ENCODE assay signal across 17 cellular contexts in genomic region chr5:180335614-180336233, GRCh38. TPM values are rescaled to one million over a fixed set of nuclear protein-coding genes. Genes with fewer than 3 reads are reported as not detected.
DNase-seq lines count a peak whose midpoint lies in the region; ATAC-seq, FAIRE-seq and TF ChIP-seq lines count a peak whose summit lies in the region.
"Had no signal": no experiment of that assay in that cellular context is flagged by ENCODE, and none has a peak within 500 bp of the region (broad histone marks: within the 10 kb centered on the region; RNA-seq: fewer than 3 reads in every experiment).

No MANE protein-coding gene starts in this region.

- no peak overlapping the region for H3K27ac Mint-ChIP-seq in activated CD8-positive, alpha-beta T cell treated with anti-CD3 and anti-CD28 coated beads, Interleukin-2, amount 10 ng/mL, durations not matched to agents 7 days and 5 days
- H3K27ac Mint-ChIP-seq: CD8-positive, alpha-beta T cell had no signal

- CTCF ChIA-PET in activated CD8-positive, alpha-beta T cell treated with anti-CD3 and anti-CD28 coated beads, Interleukin-2, amount 10 ng/mL, durations not matched to agents 7 days and 5 days (lab: Charles Lee): interaction anchor here (0.7 kb wide), 1 partner anchor 22 kb away, joined by 3 read pairs; no protein-coding TSS in a partner anchor

- H3K4me3 ChIP-seq in SJSA1 (no peak overlapping the region), kidney (ENCODE audit: low read length in 2 of 2) (no peak overlapping the region), neuronal stem cell (ENCODE audit: low read length in 2 of 2) (peak overlapping the region in 1 of 2 donors; percentile 44)
- H3K4me3 ChIP-seq: A549 had no signal

- H2AK5ac ChIP-seq in neuronal stem cell (ENCODE audit: low read depth, low read length): no peak overlapping the region

- no peak overlapping the region for H3K23ac ChIP-seq in neuronal stem cell (ENCODE audit: low read depth, low read length, poor library complexity)

- H2BK120ac ChIP-seq in neuronal stem cell (ENCODE audit: low read depth, low read length): no peak overlapping the region

- no peak overlapping the region for H3K4ac ChIP-seq in neuronal stem cell (ENCODE audit: low read length)

- no peak for FAIRE-seq in kidney (lab: Jason Lieb, UNC)
- FAIRE-seq: A549, GM12892, GM19239 had no signal

- no peaks in the 10 kb centered on the region for H3K9me3 Mint-ChIP-seq in activated CD8-positive, alpha-beta T cell treated with anti-CD3 and anti-CD28 coated beads, Interleukin-2, amount 10 ng/mL, durations not matched to agents 7 days and 5 days (ENCODE audit: insufficient read depth)
- H3K9me3 Mint-ChIP-seq: CD8-positive, alpha-beta T cell had no signal

- H2BK5ac ChIP-seq in neuronal stem cell (ENCODE audit: low read length): no peak overlapping the region

- H3K27ac ChIP-seq in SJSA1 (peak overlapping the region; percentile 78), kidney (ENCODE audit: low read depth in 2 of 2, low read length in 2 of 2) (no peak overlapping the region), neuronal stem cell (replicated peaks; ENCODE audit: low read length) (no peak overlapping the region)

- ATAC-seq in activated CD8-positive, alpha-beta T cell treated with anti-CD3 and anti-CD28 coated beads, Interleukin-2, amount 10 ng/mL, durations not matched to agents 7 days and 5 days: no peak
- no peak for ATAC-seq in GM19397 (IDR thresholded peaks at IDR 0.05; ENCODE audit: unreplicated experiment)
- ATAC-seq: A549; CD8-positive, alpha-beta T cell had no signal

- no peak overlapping the region for H2AFZ ChIP-seq in neuronal stem cell (ENCODE audit: low read length)

- H3K4me3 Mint-ChIP-seq in activated CD8-positive, alpha-beta T cell treated with anti-CD3 and anti-CD28 coated beads, Interleukin-2, amount 10 ng/mL, durations not matched to agents 7 days and 5 days: no peak overlapping the region
- H3K4me3 Mint-ChIP-seq: CD14-positive monocyte; CD8-positive, alpha-beta T cell had no signal

- POLR2A ChIA-PET in activated CD8-positive, alpha-beta T cell treated with anti-CD3 and anti-CD28 coated beads, Interleukin-2, amount 10 ng/mL, durations not matched to agents 7 days and 5 days (lab: Charles Lee): no interaction called here

- H3K36me3 Mint-ChIP-seq in activated CD8-positive, alpha-beta T cell treated with anti-CD3 and anti-CD28 coated beads, Interleukin-2, amount 10 ng/mL, durations not matched to agents 7 days and 5 days (ENCODE audit: low read depth): no peaks in the 10 kb centered on the region
- H3K36me3 Mint-ChIP-seq: CD14-positive monocyte; CD8-positive, alpha-beta T cell had no signal

- H3K4me1 ChIP-seq in SJSA1 (replicated peaks) (peaks cover 84% of the 10 kb centered on the region), kidney (ENCODE audit: control insufficient read depth in 1 of 2, insufficient read depth in 1 of 2, low read depth in 1 of 2, low read length in 2 of 2) (no peaks in the 10 kb centered on the region), neuronal stem cell (ENCODE audit: control insufficient read depth in 2 of 2, insufficient read depth in 1 of 2, low read depth in 1 of 2, low read length in 2 of 2) (peaks cover 0 to 6% of the 10 kb centered on the region in 2 donors)
- H3K4me1 ChIP-seq: Caco-2 had no signal

- WGBS in neuronal stem cell (ENCODE audit: extremely low coverage in 2 of 2, insufficient read length in 2 of 2, insufficient replicate concordance in 1 of 2), 2 donors: no CpG with 5 or more reads among the region's 19 CpGs

- DNase-seq in SJSA1 (ENCODE audit: low read depth in 1 of 2, low spot score in 2 of 2) (peak; percentile 97 to 98), kidney (peak; percentile 35), neuronal stem cell (ENCODE audit: low spot score) (no peak), kidney tubule cell (ENCODE audit: low spot score) (no peak), COLO829 (ENCODE audit: low spot score) (no peak)
- no peak for DNase-seq in activated CD8-positive, alpha-beta T cell treated with anti-CD3 and anti-CD28 coated beads, Interleukin-2, amount 10 ng/mL, durations not matched to agents 7 days and 5 days
- DNase-seq: Caco-2; CD8-positive, alpha-beta T cell; DND-41; GDM1; H7; IMR-90 had no signal

- H3K4me1 Mint-ChIP-seq in activated CD8-positive, alpha-beta T cell treated with anti-CD3 and anti-CD28 coated beads, Interleukin-2, amount 10 ng/mL, durations not matched to agents 7 days and 5 days (ENCODE audit: low read depth): no peaks in the 10 kb centered on the region
- H3K4me1 Mint-ChIP-seq: CD14-positive monocyte had no signal

- H3K36me3 ChIP-seq in SJSA1 (peaks cover 53% of the 10 kb centered on the region), kidney (ENCODE audit: control insufficient read depth in 1 of 2, insufficient read depth in 2 of 2, low read length in 2 of 2) (no peaks in the 10 kb centered on the region), neuronal stem cell (replicated peaks in 1 of 2; ENCODE audit: control insufficient read depth in 2 of 2, insufficient read depth in 2 of 2, low read length in 2 of 2) (peaks cover 43 to 49% of the 10 kb centered on the region in 2 donors)

- H3K27me3 ChIP-seq in SJSA1 (replicated peaks): no peaks in the 10 kb centered on the region
- H3K27me3 ChIP-seq in neuronal stem cell (ENCODE audit: control insufficient read depth in 3 of 3, insufficient read depth in 3 of 3, low read depth in 1 of 3, low read length in 3 of 3): no peaks in the 10 kb centered on the region

- H3K9ac ChIP-seq in kidney (ENCODE audit: low read length in 2 of 2): no peak overlapping the region
- peak overlapping the region; percentile 39 for H3K9ac ChIP-seq in neuronal stem cell (ENCODE audit: low read depth, low read length, poor library complexity)

- H3K79me1 ChIP-seq in neuronal stem cell (ENCODE audit: low read depth, low read length): peaks cover 4% of the 10 kb centered on the region

- peaks cover 9% of the 10 kb centered on the region for H3K27me3 Mint-ChIP-seq in activated CD8-positive, alpha-beta T cell treated with anti-CD3 and anti-CD28 coated beads, Interleukin-2, amount 10 ng/mL, durations not matched to agents 7 days and 5 days (ENCODE audit: low read depth)

- peak overlapping the region; percentile 92 for H3K14ac ChIP-seq in neuronal stem cell (ENCODE audit: low read length)

- no peak overlapping the region for H3K18ac ChIP-seq in neuronal stem cell (ENCODE audit: low read length)

- no peak overlapping the region for H3K4me2 ChIP-seq in neuronal stem cell (ENCODE audit: insufficient read depth, low read length, poor library complexity, severe bottlenecking)
- H3K4me2 ChIP-seq: A549 had no signal

- no peak overlapping the region for H2BK12ac ChIP-seq in neuronal stem cell (ENCODE audit: low read length)

- no peak overlapping the region for H4K8ac ChIP-seq in neuronal stem cell (ENCODE audit: low read depth, low read length)

- no peak overlapping the region for H2BK15ac ChIP-seq in neuronal stem cell (ENCODE audit: low read length)

- no peak for TF ChIP-seq CTCF in kidney (IDR thresholded peaks at IDR 0.05; ENCODE audit: borderline replicate concordance, extremely low read depth, insufficient read depth)

- no peak overlapping the region for H4K91ac ChIP-seq in neuronal stem cell (ENCODE audit: low read depth, low read length, poor library complexity)

- intact Hi-C loops in kidney (cut with DNase I): no loop called here

- H3K9me3 ChIP-seq in SJSA1 (replicated peaks) (no peaks in the 10 kb centered on the region), kidney (ENCODE audit: control insufficient read depth in 1 of 2, low read length in 2 of 2) (no peaks in the 10 kb centered on the region), neuronal stem cell (replicated peaks in 1 of 2; ENCODE audit: control insufficient read depth in 2 of 2, insufficient read depth in 1 of 2, low read depth in 1 of 2, low read length in 2 of 2) (peaks cover 0 to 2% of the 10 kb centered on the region in 2 donors)
- H3K9me3 ChIP-seq: A549, Caco-2 had no signal

RNA-seq across cellular contexts. Expression of gene GFPT2, which starts 17.4 kb away (rescaled TPM):
- total RNA-seq in SJSA1 (2014; rRNA removed; shearing (Covaris generic)): 125 and 138 TPM in 2 replicates
- total RNA-seq in kidney: 15.9 TPM
- 2.7 TPM for polyA plus RNA-seq in kidney (ENCODE audit: insufficient read depth, low read depth, low replicate concordance)
- polyA plus RNA-seq in neuronal stem cell (2013, experiment 1 of 2): 17.6 TPM
- polyA plus RNA-seq in neuronal stem cell (2013, experiment 2 of 2): 16.4 TPM
- total RNA-seq in activated CD8-positive, alpha-beta T cell treated with anti-CD3 and anti-CD28 coated beads, Interleukin-2, amount 10 ng/mL, durations not matched to agents 7 days and 5 days: under 1 TPM in 1 of 2 experiments, not detected in 1; 0.13 TPM
- polyA plus RNA-seq: CD14-positive monocyte had no signal

RNA-seq across cellular contexts. Expression of gene MAPK9, which starts 43.8 kb away (rescaled TPM):
- total RNA-seq in SJSA1 (2014; rRNA removed; shearing (Covaris generic)): 44.9 and 82.1 TPM in 2 replicates
- 30.9 TPM for total RNA-seq in kidney
- 17.3 TPM for polyA plus RNA-seq in kidney (ENCODE audit: insufficient read depth, low read depth, low replicate concordance)
- polyA plus RNA-seq in neuronal stem cell (2013, experiment 1 of 2): 19.1 TPM
- 20.1 TPM for polyA plus RNA-seq in neuronal stem cell (2013, experiment 2 of 2)
- 10 to 100 TPM; 42.6 to 44.6 TPM for total RNA-seq in activated CD8-positive, alpha-beta T cell treated with anti-CD3 and anti-CD28 coated beads, Interleukin-2, amount 10 ng/mL, durations not matched to agents 7 days and 5 days

Comparison
In these comparisons a context has a peak if more than half of its experiments do, and no peak if none do; other contexts are left out.
1. DNase-seq: peak in SJSA1 (2 of 2) and kidney (single experiment); none in neuronal stem cell (single experiment), activated CD8-positive, alpha-beta T cell treated with anti-CD3 and anti-CD28 coated beads, Interleukin-2, amount 10 ng/mL, durations not matched to agents 7 days and 5 days (single experiment), kidney tubule cell (single experiment) and COLO829 (single experiment).
2. RNA of gene GFPT2, which starts 17.4 kb away (total RNA-seq): 125 to 138 TPM in SJSA1 and 15.9 TPM in kidney (single experiment); 0.13 TPM in activated CD8-positive, alpha-beta T cell treated with anti-CD3 and anti-CD28 coated beads, Interleukin-2, amount 10 ng/mL, durations not matched to agents 7 days and 5 days; every median in the first group is over 10 times any median in the second.